In the genomic region with DNA sequence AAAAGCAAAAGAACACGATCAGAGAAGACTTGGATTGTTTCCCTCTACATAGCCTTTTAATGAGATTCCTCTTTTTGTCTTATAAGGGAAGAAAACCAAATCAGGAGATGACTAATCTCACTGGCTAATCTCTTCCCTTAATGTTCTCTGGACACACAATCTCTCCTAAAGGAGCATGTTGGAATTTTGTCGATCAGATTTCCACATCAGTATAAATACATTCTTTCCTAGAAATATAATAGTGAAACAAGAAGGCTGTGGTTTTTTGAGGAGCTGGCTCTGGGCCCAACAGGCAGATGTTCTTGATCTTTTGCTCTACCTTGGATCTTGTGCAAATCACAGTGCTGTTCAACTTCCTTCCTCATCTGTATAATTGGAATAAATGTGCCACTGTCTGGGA, we compare ENCODE assay signal across 14 cellular contexts.
A peak's percentile ranks its signal among the peaks of the same experiment; 100 is the strongest.
DNase-seq lines count a peak whose midpoint lies in the region; ATAC-seq and TF ChIP-seq lines count a peak whose summit lies in the region.
"Had no signal": no experiment of that assay in that cellular context is flagged by ENCODE, and none has a peak within 500 bp of the region (broad histone marks: within the 10 kb centered on the region; RNA-seq: fewer than 3 reads in every experiment).

No MANE protein-coding gene starts in this region.

- peak overlapping the region; percentile 18; the same call in 1 of the 2 replicates for H3K27ac ChIP-seq in ACC112 (ENCODE audit: low read depth, low read length)
- H3K27ac ChIP-seq in mesenchymal stem cell (ENCODE audit: low read length, poor library complexity, severe bottlenecking): no peak overlapping the region

- H3K9me3 ChIP-seq in mesenchymal stem cell (ENCODE audit: control insufficient read depth, low read length): no peaks in the 10 kb centered on the region

- no peak overlapping the region for H4K91ac ChIP-seq in mesenchymal stem cell (ENCODE audit: low read length)

- TF ChIP-seq CTCF in HFFc6 (IDR thresholded peaks at IDR 0.05) (no peak), astrocyte of the cerebellum (IDR thresholded peaks at IDR 0.05; ENCODE audit: low read depth, low read length, missing control alignments) (no peak)

- H3K79me1 ChIP-seq in mesenchymal stem cell (replicated peaks; ENCODE audit: low read length, poor library complexity, severe bottlenecking): no peaks in the 10 kb centered on the region

- WGBS in mesenchymal stem cell: 50% methylated on average over 1 of the region's 2 CpGs

- H3K36me3 ChIP-seq in ACC112 (ENCODE audit: insufficient read depth, low read length) (no peaks in the 10 kb centered on the region), mesenchymal stem cell (ENCODE audit: control insufficient read depth in 1 of 2, insufficient read depth in 2 of 2, low read depth in 1 of 2, low read length in 2 of 2) (no peaks in the 10 kb centered on the region)

- no peak overlapping the region for H3K18ac ChIP-seq in mesenchymal stem cell (ENCODE audit: low read depth in 1 of 2, low read length in 2 of 2)

- H3K9ac ChIP-seq in mesenchymal stem cell (ENCODE audit: low read length): peak overlapping the region; percentile 66

- H2BK15ac ChIP-seq in mesenchymal stem cell (ENCODE audit: low read depth, poor library complexity, severe bottlenecking): no peak overlapping the region

- ATAC-seq in HG03571 (IDR thresholded peaks at IDR 0.05; ENCODE audit: unreplicated experiment) (no peak), HG02763 (IDR thresholded peaks at IDR 0.05; ENCODE audit: unreplicated experiment) (no peak)
- ATAC-seq: activated T-cell treated with anti-CD3 and anti-CD28 coated beads, Interleukin-2, amount 50 U/mL, for 72 hours; effector memory CD8-positive, alpha-beta T cell; stimulated activated effector memory CD8-positive, alpha-beta T cell treated with anti-CD3 and anti-CD28 coated beads, Interleukin-12 subunit alpha, Interleukin-12 subunit beta, amount 100 ng/mL, for 72 hours had no signal

- H3K14ac ChIP-seq in mesenchymal stem cell (ENCODE audit: low read length in 2 of 2): no peak overlapping the region

- no peak overlapping the region for H3K27ac Mint-ChIP-seq in HFFc6
- H3K27ac Mint-ChIP-seq: activated T-cell treated with anti-CD3 and anti-CD28 coated beads, Interleukin-2, amount 50 U/mL, for 72 hours; effector memory CD8-positive, alpha-beta T cell; stimulated activated effector memory CD8-positive, alpha-beta T cell treated with anti-CD3 and anti-CD28 coated beads, Interleukin-12 subunit alpha, Interleukin-12 subunit beta, amount 100 ng/mL, for 72 hours had no signal

- no peaks in the 10 kb centered on the region for H3K9me3 Mint-ChIP-seq in HFFc6
- H3K9me3 Mint-ChIP-seq: activated T-cell treated with anti-CD3 and anti-CD28 coated beads, Interleukin-2, amount 50 U/mL, for 72 hours; effector memory CD8-positive, alpha-beta T cell; stimulated activated effector memory CD8-positive, alpha-beta T cell treated with anti-CD3 and anti-CD28 coated beads, Interleukin-12 subunit alpha, Interleukin-12 subunit beta, amount 100 ng/mL, for 72 hours had no signal

- peaks cover 24% of the 10 kb centered on the region for H3K4me1 Mint-ChIP-seq in HFFc6 (ENCODE audit: low read depth)

- peak overlapping the region; percentile 36; the same call in 1 of the 2 replicates for H3K4me3 Mint-ChIP-seq in HFFc6
- H3K4me3 Mint-ChIP-seq: activated T-cell treated with anti-CD3 and anti-CD28 coated beads, Interleukin-2, amount 50 U/mL, for 72 hours; effector memory CD8-positive, alpha-beta T cell; stimulated activated effector memory CD8-positive, alpha-beta T cell treated with anti-CD3 and anti-CD28 coated beads, Interleukin-12 subunit alpha, Interleukin-12 subunit beta, amount 100 ng/mL, for 72 hours had no signal

- H2AFZ ChIP-seq in ACC112 (ENCODE audit: low read length, unreplicated experiment) (no peak overlapping the region), mesenchymal stem cell (ENCODE audit: low read depth, low read length) (no peak overlapping the region)

- in situ Hi-C loops in astrocyte of the cerebellum (cut with HindIII; ENCODE audit: low sequenced_read_pairs): no loop called here

- no peaks in the 10 kb centered on the region for H3K36me3 Mint-ChIP-seq in HFFc6 (ENCODE audit: low read depth)
- H3K36me3 Mint-ChIP-seq: stimulated activated effector memory CD8-positive, alpha-beta T cell treated with anti-CD3 and anti-CD28 coated beads, Interleukin-12 subunit alpha, Interleukin-12 subunit beta, amount 100 ng/mL, for 72 hours had no signal

- no peak overlapping the region for H3K4ac ChIP-seq in mesenchymal stem cell (ENCODE audit: low read depth in 1 of 2, low read length in 2 of 2)

- peaks cover 9% of the 10 kb centered on the region for H3K4me1 ChIP-seq in ACC112 (ENCODE audit: control insufficient read depth, insufficient read depth, low read length, unreplicated experiment)
- H3K4me1 ChIP-seq in mesenchymal stem cell (ENCODE audit: control insufficient read depth, insufficient read depth, low read depth, low read length): no peaks in the 10 kb centered on the region

- H2BK12ac ChIP-seq in mesenchymal stem cell (ENCODE audit: low read length in 2 of 2): no peak overlapping the region

- H2BK5ac ChIP-seq in mesenchymal stem cell (ENCODE audit: low read depth, low read length, poor library complexity, severe bottlenecking): no peak overlapping the region

- no peak overlapping the region for H2BK120ac ChIP-seq in mesenchymal stem cell (ENCODE audit: low read depth, low read length)

- H3K79me2 ChIP-seq in ACC112 (ENCODE audit: control insufficient read depth, insufficient read depth, low read length, unreplicated experiment): no peaks in the 10 kb centered on the region

- peak overlapping the region; percentile 28; the same call in 1 of the 2 replicates for H3K4me3 ChIP-seq in ACC112 (ENCODE audit: low read depth, low read length)
- no peak overlapping the region for H3K4me3 ChIP-seq in astrocyte of the cerebellum (ENCODE audit: low read depth, low read length)
- peak overlapping the region in 1 of 2 experiments; percentile 48 for H3K4me3 ChIP-seq in mesenchymal stem cell (ENCODE audit: insufficient read depth in 1 of 2, low read depth in 1 of 2, low read length in 2 of 2)
- H3K4me3 ChIP-seq: skin epidermis had no signal

- H2AK5ac ChIP-seq in mesenchymal stem cell (ENCODE audit: low read length, severe bottlenecking): no peak overlapping the region

- H4K8ac ChIP-seq in mesenchymal stem cell (ENCODE audit: low read length): no peak overlapping the region

- DNase-seq in HFFc6 (peak; percentile 36), astrocyte of the cerebellum (ENCODE audit: low read depth) (peak; percentile 79), mesenchymal stem cell (peak; percentile 61), NCI-H1417 (lab: John Stamatoyannopoulos, UW) (no peak), medulla oblongata (ENCODE audit: extremely low spot score) (no peak)
- DNase-seq: activated T-cell treated with anti-CD3 and anti-CD28 coated beads, Interleukin-2, amount 50 U/mL, for 72 hours; effector memory CD8-positive, alpha-beta T cell; NCI-H345; T-helper 2 cell had no signal

- H3K27me3 Mint-ChIP-seq in HFFc6 (ENCODE audit: insufficient read depth): peaks cover 27% of the 10 kb centered on the region
- H3K27me3 Mint-ChIP-seq: effector memory CD8-positive, alpha-beta T cell had no signal

- H3K27me3 ChIP-seq in ACC112 (ENCODE audit: insufficient read depth, low read length) (peaks cover 16% of the 10 kb centered on the region), mesenchymal stem cell (ENCODE audit: control insufficient read depth in 1 of 2, insufficient read depth in 1 of 2, low read length in 2 of 2) (peaks cover 4% of the 10 kb centered on the region in 2 experiments)

- no peak overlapping the region for H3K4me2 ChIP-seq in mesenchymal stem cell (ENCODE audit: low read length, poor library complexity, severe bottlenecking)

- no peak overlapping the region for H3K23ac ChIP-seq in mesenchymal stem cell (ENCODE audit: low read length in 2 of 2)

Comparison
In these comparisons a context has a peak if more than half of its experiments do, and no peak if none do; other contexts are left out.
1. DNase-seq: peak in HFFc6 (single experiment), astrocyte of the cerebellum (single experiment) and mesenchymal stem cell (single experiment); none in NCI-H1417 (0 of 3) and medulla oblongata (single experiment).